In the genomic region with DNA sequence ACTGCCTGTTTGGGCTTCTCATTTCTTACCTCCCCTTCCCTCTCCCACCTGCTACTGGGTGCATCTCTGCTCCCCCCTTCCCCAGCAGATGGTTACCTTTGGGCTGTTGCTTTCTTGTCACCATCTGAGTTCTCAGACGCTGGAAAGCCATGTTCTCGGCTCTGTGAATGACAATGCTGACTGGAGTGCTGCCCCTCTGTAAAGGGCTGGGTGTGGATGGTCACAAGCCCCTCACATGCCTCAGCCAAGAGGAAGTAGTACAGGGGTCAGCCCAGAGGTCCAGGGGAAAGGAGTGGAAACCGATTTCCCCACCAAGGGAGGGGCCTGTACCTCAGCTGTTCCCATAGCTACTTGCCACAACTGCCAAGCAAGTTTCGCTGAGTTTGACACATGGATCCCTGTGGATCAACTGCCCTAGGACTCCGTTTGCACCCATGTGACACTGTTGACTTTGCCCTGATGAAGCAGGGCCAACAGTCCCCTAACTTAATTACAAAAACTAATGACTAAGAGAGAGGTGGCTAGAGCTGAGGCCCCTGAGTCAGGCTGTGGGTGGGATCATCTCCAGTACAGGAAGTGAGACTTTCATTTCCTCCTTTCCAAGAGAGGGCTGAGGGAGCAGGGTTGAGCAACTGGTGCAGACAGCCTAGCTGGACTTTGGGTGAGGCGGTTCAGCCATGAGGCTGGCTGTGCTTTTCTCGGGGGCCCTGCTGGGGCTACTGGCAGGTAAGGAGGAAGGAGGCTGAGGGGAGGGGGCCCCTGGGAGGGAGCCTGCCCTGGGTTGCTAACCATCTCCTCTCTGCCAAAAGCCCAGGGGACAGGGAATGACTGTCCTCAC, we compare ENCODE assay signal across 1 cellular context.
TF ChIP-seq lines count a peak whose summit lies in the region.

A gene with protein sequence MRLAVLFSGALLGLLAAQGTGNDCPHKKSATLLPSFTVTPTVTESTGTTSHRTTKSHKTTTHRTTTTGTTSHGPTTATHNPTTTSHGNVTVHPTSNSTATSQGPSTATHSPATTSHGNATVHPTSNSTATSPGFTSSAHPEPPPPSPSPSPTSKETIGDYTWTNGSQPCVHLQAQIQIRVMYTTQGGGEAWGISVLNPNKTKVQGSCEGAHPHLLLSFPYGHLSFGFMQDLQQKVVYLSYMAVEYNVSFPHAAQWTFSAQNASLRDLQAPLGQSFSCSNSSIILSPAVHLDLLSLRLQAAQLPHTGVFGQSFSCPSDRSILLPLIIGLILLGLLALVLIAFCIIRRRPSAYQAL (plus strand): TSS at position 638 of the 838 bp plus-strand sequence. CDS start 40 bp downstream, at position 678.

TF ChIP-seq in H1, 55 proteins besides CTCF, POLR2A, EP300 and RAD21 (continued from another document):
- TF ChIP-seq SIX5 (IDR thresholded peaks at IDR 0.05; ENCODE audit: low read depth, low read length) (no peak), TAF7 (optimal IDR thresholded peaks at IDR 0.05; ENCODE audit: borderline replicate concordance, low read depth, low read length) (peak; percentile 41), TAF1 (IDR thresholded peaks at IDR 0.05; ENCODE audit: low read depth, low read length) (no peak), SP4 (IDR thresholded peaks at IDR 0.05; ENCODE audit: low read length) (peak; percentile 28; the same call in 1 of the 2 replicates), BACH1 (IDR thresholded peaks at IDR 0.05; ENCODE audit: low read length) (no peak), SP2 (IDR thresholded peaks at IDR 0.05; ENCODE audit: low read length) (no peak), RXRA (IDR thresholded peaks at IDR 0.05; ENCODE audit: insufficient read depth, low read depth, low read length) (no peak), CTBP2 (IDR thresholded peaks at IDR 0.05; ENCODE audit: borderline replicate concordance, insufficient read depth, insufficient read length, low read length) (no peak), ASH2L (IDR thresholded peaks at IDR 0.05; ENCODE audit: low read length) (no peak), JUN (IDR thresholded peaks at IDR 0.05; ENCODE audit: low read depth, low read length) (no peak), CHD2 (IDR thresholded peaks at IDR 0.05; ENCODE audit: low read length) (peak; percentile 8), GTF2F1 (IDR thresholded peaks at IDR 0.05; ENCODE audit: borderline replicate concordance, low read depth, low read length) (no peak), SIN3A (conservative IDR thresholded peaks at IDR 0.05 in 1 of 2, IDR thresholded peaks at IDR 0.05 in 1 of 2; ENCODE audit: low read depth in 1 of 2, low read length in 2 of 2) (peak; percentile 46 to 88; a peak in 2 of 4 replicates), EGR1 (IDR thresholded peaks at IDR 0.05; ENCODE audit: borderline replicate concordance, low read depth, low read length) (0 out of 2 replicates have a peak, but pooled peaks have one; percentile 29), GABPA (IDR thresholded peaks at IDR 0.05; ENCODE audit: borderline replicate concordance, insufficient read depth, low read length) (0 out of 2 replicates have a peak, but pooled peaks have one; percentile 33), KDM1A (IDR thresholded peaks at IDR 0.05; ENCODE audit: borderline replicate concordance, low read length) (no peak), TEAD4 (IDR thresholded peaks at IDR 0.05; ENCODE audit: low read depth, low read length) (no peak), FOSL1 (IDR thresholded peaks at IDR 0.05; ENCODE audit: insufficient read depth, low read depth, low read length) (no peak), TBP (IDR thresholded peaks at IDR 0.05; ENCODE audit: low read depth, low read length) (no peak), ZNF274 (IDR thresholded peaks at IDR 0.05; ENCODE audit: borderline replicate concordance, extremely low read depth, low read length) (no peak), EZH2 (IDR thresholded peaks at IDR 0.05; ENCODE audit: low read depth, low read length, severe bottlenecking) (no peak), CREB1 (IDR thresholded peaks at IDR 0.05) (no peak; the same call in 1 of the 2 replicates)
- TF ChIP-seq, protein P1, sequence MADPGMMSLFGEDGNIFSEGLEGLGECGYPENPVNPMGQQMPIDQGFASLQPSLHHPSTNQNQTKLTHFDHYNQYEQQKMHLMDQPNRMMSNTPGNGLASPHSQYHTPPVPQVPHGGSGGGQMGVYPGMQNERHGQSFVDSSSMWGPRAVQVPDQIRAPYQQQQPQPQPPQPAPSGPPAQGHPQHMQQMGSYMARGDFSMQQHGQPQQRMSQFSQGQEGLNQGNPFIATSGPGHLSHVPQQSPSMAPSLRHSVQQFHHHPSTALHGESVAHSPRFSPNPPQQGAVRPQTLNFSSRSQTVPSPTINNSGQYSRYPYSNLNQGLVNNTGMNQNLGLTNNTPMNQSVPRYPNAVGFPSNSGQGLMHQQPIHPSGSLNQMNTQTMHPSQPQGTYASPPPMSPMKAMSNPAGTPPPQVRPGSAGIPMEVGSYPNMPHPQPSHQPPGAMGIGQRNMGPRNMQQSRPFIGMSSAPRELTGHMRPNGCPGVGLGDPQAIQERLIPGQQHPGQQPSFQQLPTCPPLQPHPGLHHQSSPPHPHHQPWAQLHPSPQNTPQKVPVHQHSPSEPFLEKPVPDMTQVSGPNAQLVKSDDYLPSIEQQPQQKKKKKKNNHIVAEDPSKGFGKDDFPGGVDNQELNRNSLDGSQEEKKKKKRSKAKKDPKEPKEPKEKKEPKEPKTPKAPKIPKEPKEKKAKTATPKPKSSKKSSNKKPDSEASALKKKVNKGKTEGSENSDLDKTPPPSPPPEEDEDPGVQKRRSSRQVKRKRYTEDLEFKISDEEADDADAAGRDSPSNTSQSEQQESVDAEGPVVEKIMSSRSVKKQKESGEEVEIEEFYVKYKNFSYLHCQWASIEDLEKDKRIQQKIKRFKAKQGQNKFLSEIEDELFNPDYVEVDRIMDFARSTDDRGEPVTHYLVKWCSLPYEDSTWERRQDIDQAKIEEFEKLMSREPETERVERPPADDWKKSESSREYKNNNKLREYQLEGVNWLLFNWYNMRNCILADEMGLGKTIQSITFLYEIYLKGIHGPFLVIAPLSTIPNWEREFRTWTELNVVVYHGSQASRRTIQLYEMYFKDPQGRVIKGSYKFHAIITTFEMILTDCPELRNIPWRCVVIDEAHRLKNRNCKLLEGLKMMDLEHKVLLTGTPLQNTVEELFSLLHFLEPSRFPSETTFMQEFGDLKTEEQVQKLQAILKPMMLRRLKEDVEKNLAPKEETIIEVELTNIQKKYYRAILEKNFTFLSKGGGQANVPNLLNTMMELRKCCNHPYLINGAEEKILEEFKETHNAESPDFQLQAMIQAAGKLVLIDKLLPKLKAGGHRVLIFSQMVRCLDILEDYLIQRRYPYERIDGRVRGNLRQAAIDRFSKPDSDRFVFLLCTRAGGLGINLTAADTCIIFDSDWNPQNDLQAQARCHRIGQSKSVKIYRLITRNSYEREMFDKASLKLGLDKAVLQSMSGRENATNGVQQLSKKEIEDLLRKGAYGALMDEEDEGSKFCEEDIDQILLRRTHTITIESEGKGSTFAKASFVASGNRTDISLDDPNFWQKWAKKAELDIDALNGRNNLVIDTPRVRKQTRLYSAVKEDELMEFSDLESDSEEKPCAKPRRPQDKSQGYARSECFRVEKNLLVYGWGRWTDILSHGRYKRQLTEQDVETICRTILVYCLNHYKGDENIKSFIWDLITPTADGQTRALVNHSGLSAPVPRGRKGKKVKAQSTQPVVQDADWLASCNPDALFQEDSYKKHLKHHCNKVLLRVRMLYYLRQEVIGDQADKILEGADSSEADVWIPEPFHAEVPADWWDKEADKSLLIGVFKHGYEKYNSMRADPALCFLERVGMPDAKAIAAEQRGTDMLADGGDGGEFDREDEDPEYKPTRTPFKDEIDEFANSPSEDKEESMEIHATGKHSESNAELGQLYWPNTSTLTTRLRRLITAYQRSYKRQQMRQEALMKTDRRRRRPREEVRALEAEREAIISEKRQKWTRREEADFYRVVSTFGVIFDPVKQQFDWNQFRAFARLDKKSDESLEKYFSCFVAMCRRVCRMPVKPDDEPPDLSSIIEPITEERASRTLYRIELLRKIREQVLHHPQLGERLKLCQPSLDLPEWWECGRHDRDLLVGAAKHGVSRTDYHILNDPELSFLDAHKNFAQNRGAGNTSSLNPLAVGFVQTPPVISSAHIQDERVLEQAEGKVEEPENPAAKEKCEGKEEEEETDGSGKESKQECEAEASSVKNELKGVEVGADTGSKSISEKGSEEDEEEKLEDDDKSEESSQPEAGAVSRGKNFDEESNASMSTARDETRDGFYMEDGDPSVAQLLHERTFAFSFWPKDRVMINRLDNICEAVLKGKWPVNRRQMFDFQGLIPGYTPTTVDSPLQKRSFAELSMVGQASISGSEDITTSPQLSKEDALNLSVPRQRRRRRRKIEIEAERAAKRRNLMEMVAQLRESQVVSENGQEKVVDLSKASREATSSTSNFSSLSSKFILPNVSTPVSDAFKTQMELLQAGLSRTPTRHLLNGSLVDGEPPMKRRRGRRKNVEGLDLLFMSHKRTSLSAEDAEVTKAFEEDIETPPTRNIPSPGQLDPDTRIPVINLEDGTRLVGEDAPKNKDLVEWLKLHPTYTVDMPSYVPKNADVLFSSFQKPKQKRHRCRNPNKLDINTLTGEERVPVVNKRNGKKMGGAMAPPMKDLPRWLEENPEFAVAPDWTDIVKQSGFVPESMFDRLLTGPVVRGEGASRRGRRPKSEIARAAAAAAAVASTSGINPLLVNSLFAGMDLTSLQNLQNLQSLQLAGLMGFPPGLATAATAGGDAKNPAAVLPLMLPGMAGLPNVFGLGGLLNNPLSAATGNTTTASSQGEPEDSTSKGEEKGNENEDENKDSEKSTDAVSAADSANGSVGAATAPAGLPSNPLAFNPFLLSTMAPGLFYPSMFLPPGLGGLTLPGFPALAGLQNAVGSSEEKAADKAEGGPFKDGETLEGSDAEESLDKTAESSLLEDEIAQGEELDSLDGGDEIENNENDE (IDR thresholded peaks at IDR 0.05; ENCODE audit: insufficient replicate concordance, low read length) = peak; percentile 47
- TF ChIP-seq, protein P2, sequence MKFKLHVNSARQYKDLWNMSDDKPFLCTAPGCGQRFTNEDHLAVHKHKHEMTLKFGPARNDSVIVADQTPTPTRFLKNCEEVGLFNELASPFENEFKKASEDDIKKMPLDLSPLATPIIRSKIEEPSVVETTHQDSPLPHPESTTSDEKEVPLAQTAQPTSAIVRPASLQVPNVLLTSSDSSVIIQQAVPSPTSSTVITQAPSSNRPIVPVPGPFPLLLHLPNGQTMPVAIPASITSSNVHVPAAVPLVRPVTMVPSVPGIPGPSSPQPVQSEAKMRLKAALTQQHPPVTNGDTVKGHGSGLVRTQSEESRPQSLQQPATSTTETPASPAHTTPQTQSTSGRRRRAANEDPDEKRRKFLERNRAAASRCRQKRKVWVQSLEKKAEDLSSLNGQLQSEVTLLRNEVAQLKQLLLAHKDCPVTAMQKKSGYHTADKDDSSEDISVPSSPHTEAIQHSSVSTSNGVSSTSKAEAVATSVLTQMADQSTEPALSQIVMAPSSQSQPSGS (IDR thresholded peaks at IDR 0.05; ENCODE audit: low read length) = peak; percentile 91; the same call in 1 of the 2 replicates
- TF ChIP-seq, protein P3, sequence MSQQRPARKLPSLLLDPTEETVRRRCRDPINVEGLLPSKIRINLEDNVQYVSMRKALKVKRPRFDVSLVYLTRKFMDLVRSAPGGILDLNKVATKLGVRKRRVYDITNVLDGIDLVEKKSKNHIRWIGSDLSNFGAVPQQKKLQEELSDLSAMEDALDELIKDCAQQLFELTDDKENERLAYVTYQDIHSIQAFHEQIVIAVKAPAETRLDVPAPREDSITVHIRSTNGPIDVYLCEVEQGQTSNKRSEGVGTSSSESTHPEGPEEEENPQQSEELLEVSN (IDR thresholded peaks at IDR 0.05) = no peak
- TF ChIP-seq, protein P4, sequence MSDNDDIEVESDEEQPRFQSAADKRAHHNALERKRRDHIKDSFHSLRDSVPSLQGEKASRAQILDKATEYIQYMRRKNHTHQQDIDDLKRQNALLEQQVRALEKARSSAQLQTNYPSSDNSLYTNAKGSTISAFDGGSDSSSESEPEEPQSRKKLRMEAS (IDR thresholded peaks at IDR 0.05) = peak; percentile 33; the same call in 1 of the 2 replicates
- TF ChIP-seq, protein P5, sequence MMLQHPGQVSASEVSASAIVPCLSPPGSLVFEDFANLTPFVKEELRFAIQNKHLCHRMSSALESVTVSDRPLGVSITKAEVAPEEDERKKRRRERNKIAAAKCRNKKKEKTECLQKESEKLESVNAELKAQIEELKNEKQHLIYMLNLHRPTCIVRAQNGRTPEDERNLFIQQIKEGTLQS (IDR thresholded peaks at IDR 0.05; ENCODE audit: insufficient read depth, low read depth, low read length) = no peak
TF ChIP-seq in H1: peak in this region for 11.
